ENCODE assay signal across 8 cellular contexts in the genomic region with DNA sequence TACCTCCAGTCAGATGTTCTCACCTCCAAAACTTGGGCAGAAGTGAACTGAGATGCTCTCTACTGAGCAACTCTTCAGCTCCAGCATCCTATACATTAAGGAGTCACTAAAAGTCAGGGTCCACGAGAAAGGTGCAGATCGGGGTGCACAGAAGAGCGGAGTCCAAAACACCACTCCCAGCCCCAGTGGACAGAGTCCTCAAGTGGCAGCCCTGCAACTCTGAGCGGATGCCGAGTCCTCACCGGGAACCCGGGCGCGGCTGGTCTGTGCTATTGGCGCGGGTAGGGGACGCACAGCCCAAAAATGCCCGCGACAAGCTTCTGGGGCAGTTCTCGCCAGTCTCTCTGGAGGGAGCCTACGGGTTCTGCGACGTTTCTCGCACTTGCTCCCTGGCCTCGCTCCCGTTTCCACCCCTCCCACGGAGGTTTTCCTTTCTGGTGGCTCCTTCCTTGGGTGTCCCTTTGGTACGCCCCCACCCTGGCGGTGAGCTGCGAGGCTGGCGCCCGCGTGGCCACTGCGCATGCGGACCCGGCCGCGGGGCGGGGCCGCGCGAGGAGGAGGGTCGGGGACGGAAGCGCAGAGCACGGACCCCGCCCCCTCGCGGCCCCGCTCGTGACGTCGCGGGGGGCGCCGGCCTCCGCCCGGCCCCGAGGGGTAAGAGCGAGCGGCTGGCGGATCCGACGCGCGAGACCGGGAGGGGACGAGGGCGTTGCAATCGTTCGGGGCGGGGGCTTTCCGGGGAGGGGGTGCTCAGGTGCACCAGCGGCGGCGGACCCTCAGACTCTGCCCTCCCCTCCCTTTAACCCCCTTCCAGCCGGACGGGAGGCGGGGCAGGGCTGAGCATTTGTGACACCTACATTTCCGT. TPM values are rescaled to one million over a fixed set of nuclear protein-coding genes. Genes with fewer than 3 reads are reported as not detected.
DNase-seq lines count a peak whose midpoint lies in the region; ATAC-seq and TF ChIP-seq lines count a peak whose summit lies in the region.

A gene with protein sequence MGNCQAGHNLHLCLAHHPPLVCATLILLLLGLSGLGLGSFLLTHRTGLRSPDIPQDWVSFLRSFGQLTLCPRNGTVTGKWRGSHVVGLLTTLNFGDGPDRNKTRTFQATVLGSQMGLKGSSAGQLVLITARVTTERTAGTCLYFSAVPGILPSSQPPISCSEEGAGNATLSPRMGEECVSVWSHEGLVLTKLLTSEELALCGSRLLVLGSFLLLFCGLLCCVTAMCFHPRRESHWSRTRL (plus strand): TSS at position 601 of the 865 bp plus-strand sequence. CDS start 1,065 bp downstream, outside the sequence.

- H3K4me1 Mint-ChIP-seq in activated T-helper 2 cell treated with anti-CD3 and anti-CD28 coated beads, Interferon-gamma antibody, Interleukin-2, Interleukin-4, amounts not matched to agents 10 μg/mL and 5 μg/mL and 100 μg/mL, durations not matched to agents 14 hours and 24 hours and 36 hours (ENCODE audit: low read depth) = peaks cover 20% of the 10 kb centered on the region
- H3K4me1 Mint-ChIP-seq in nephron = peaks cover 12% of the 10 kb centered on the region
- peaks cover 19% of the 10 kb centered on the region for H3K4me1 Mint-ChIP-seq in stimulated activated naive CD8-positive, alpha-beta T cell treated with anti-CD3 and anti-CD28 coated beads, Interleukin-15, Interleukin-2, amounts not matched to agents 100 ng/mL and 50 ng/mL, for 24 hours (ENCODE audit: low read depth)

- peak within 1 kb of the TSS; percentile 69 for H3K27ac Mint-ChIP-seq in activated T-helper 2 cell treated with anti-CD3 and anti-CD28 coated beads, Interferon-gamma antibody, Interleukin-2, Interleukin-4, amounts not matched to agents 10 μg/mL and 5 μg/mL and 100 μg/mL, durations not matched to agents 14 hours and 24 hours and 36 hours
- peak within 1 kb of the TSS; percentile 96 to 99 (median 97) for H3K27ac Mint-ChIP-seq in nephron
- H3K27ac Mint-ChIP-seq in stimulated activated naive CD8-positive, alpha-beta T cell treated with anti-CD3 and anti-CD28 coated beads, Interleukin-15, Interleukin-2, amounts not matched to agents 100 ng/mL and 50 ng/mL, for 24 hours = peak within 1 kb of the TSS; percentile 86

- peaks cover 5% of the 10 kb centered on the region for H3K4me1 ChIP-seq in RWPE2 (ENCODE audit: insufficient read depth, poor library complexity, severe bottlenecking)

- H3K36me3 Mint-ChIP-seq in activated T-helper 2 cell treated with anti-CD3 and anti-CD28 coated beads, Interferon-gamma antibody, Interleukin-2, Interleukin-4, amounts not matched to agents 10 μg/mL and 5 μg/mL and 100 μg/mL, durations not matched to agents 14 hours and 24 hours and 36 hours (ENCODE audit: low read depth) = peaks cover 7% of the 10 kb centered on the region
- H3K36me3 Mint-ChIP-seq in nephron (ENCODE audit: low read depth) = peaks cover 18% of the 10 kb centered on the region
- peaks cover 4% of the 10 kb centered on the region for H3K36me3 Mint-ChIP-seq in stimulated activated naive CD8-positive, alpha-beta T cell treated with anti-CD3 and anti-CD28 coated beads, Interleukin-15, Interleukin-2, amounts not matched to agents 100 ng/mL and 50 ng/mL, for 24 hours (ENCODE audit: low read depth)

- H3K4me3 ChIP-seq in RWPE2 (ENCODE audit: severe bottlenecking) (peak within 1 kb of the TSS; percentile 53), fibroblast of pulmonary artery (replicated peaks; ENCODE audit: low read depth, low read length) (peak within 1 kb of the TSS; percentile 71)

- peak within 1 kb of the TSS; percentile 85 for H3K4me3 Mint-ChIP-seq in activated T-helper 2 cell treated with anti-CD3 and anti-CD28 coated beads, Interferon-gamma antibody, Interleukin-2, Interleukin-4, amounts not matched to agents 10 μg/mL and 5 μg/mL and 100 μg/mL, durations not matched to agents 14 hours and 24 hours and 36 hours (ENCODE audit: low read depth)
- H3K4me3 Mint-ChIP-seq in nephron = peak within 1 kb of the TSS; percentile 92 to 97 (median 94)
- H3K4me3 Mint-ChIP-seq in stimulated activated naive CD8-positive, alpha-beta T cell treated with anti-CD3 and anti-CD28 coated beads, Interleukin-15, Interleukin-2, amounts not matched to agents 100 ng/mL and 50 ng/mL, for 24 hours = peak within 1 kb of the TSS; percentile 90

- peak; percentile 35 for TF ChIP-seq CTCF in RWPE2 (IDR thresholded peaks at IDR 0.05; ENCODE audit: poor library complexity, severe bottlenecking)
- TF ChIP-seq CTCF in fibroblast of pulmonary artery (IDR thresholded peaks at IDR 0.05; ENCODE audit: low read length, missing control alignments) = peak; percentile 31
- TF ChIP-seq CTCF in nephron (IDR thresholded peaks at IDR 0.05; ENCODE audit: unreplicated experiment in 3 of 3) = peak; percentile 56 to 59 (median 58)

- ATAC-seq in GM21786 (IDR thresholded peaks at IDR 0.05; ENCODE audit: unreplicated experiment) (peak; percentile 90), RWPE2 (ENCODE audit: low read depth) (peak; percentile 88)

- no peaks in the 10 kb centered on the region for H3K27me3 Mint-ChIP-seq in activated T-helper 2 cell treated with anti-CD3 and anti-CD28 coated beads, Interferon-gamma antibody, Interleukin-2, Interleukin-4, amounts not matched to agents 10 μg/mL and 5 μg/mL and 100 μg/mL, durations not matched to agents 14 hours and 24 hours and 36 hours (ENCODE audit: low read depth)
- no peaks in the 10 kb centered on the region for H3K27me3 Mint-ChIP-seq in nephron (ENCODE audit: low read depth)
- no peaks in the 10 kb centered on the region for H3K27me3 Mint-ChIP-seq in stimulated activated naive CD8-positive, alpha-beta T cell treated with anti-CD3 and anti-CD28 coated beads, Interleukin-15, Interleukin-2, amounts not matched to agents 100 ng/mL and 50 ng/mL, for 24 hours

- H3K9me3 Mint-ChIP-seq in activated T-helper 2 cell treated with anti-CD3 and anti-CD28 coated beads, Interferon-gamma antibody, Interleukin-2, Interleukin-4, amounts not matched to agents 10 μg/mL and 5 μg/mL and 100 μg/mL, durations not matched to agents 14 hours and 24 hours and 36 hours = no peaks in the 10 kb centered on the region
- no peaks in the 10 kb centered on the region for H3K9me3 Mint-ChIP-seq in nephron
- no peaks in the 10 kb centered on the region for H3K9me3 Mint-ChIP-seq in stimulated activated naive CD8-positive, alpha-beta T cell treated with anti-CD3 and anti-CD28 coated beads, Interleukin-15, Interleukin-2, amounts not matched to agents 100 ng/mL and 50 ng/mL, for 24 hours

- H3K9me3 ChIP-seq in RWPE2 (ENCODE audit: severe bottlenecking) = no peaks in the 10 kb centered on the region

- peak within 1 kb of the TSS; percentile 57 for H3K27ac ChIP-seq in RWPE2 (ENCODE audit: poor library complexity, severe bottlenecking)

- intact Hi-C loops in activated T-helper 2 cell treated with anti-CD3 and anti-CD28 coated beads, Interferon-gamma antibody, Interleukin-2, Interleukin-4, amounts not matched to agents 10 μg/mL and 5 μg/mL and 100 μg/mL, durations not matched to agents 14 hours and 24 hours and 36 hours (cut with micrococcal nuclease) = loop anchor here (5.0 kb wide), 1 partner anchor 34 kb away; the partner anchor contains the start of gene KCTD13

- DNase-seq in DMS79 (lab: John Stamatoyannopoulos, UW) (peak; percentile 66), Kasumi-1 (lab: John Stamatoyannopoulos, UW) (peak; percentile 48 to 54), RWPE2 (ENCODE audit: low spot score) (peak; percentile 78), fibroblast of pulmonary artery (ENCODE audit: low read depth) (peak; percentile 86)
- peak; percentile 93 for DNase-seq in activated T-helper 2 cell treated with anti-CD3 and anti-CD28 coated beads, Interferon-gamma antibody, Interleukin-2, Interleukin-4, amounts not matched to agents 10 μg/mL and 5 μg/mL and 100 μg/mL, durations not matched to agents 14 hours and 24 hours and 36 hours (ENCODE audit: low spot score)

- H3K36me3 ChIP-seq in RWPE2 (ENCODE audit: low read depth) = peaks cover 14% of the 10 kb centered on the region

- no peaks in the 10 kb centered on the region for H3K27me3 ChIP-seq in RWPE2 (ENCODE audit: insufficient read depth, poor library complexity, severe bottlenecking)

RNA-seq across cellular contexts. Expression of the gene that starts here (rescaled TPM):
- 52.1 and 59.0 TPM in 2 replicates for total RNA-seq in activated T-helper 2 cell treated with anti-CD3 and anti-CD28 coated beads, Interferon-gamma antibody, Interleukin-2, Interleukin-4, amounts not matched to agents 10 μg/mL and 5 μg/mL and 100 μg/mL, durations not matched to agents 14 hours and 24 hours and 36 hours

Comparison
In these comparisons a context has a peak if more than half of its experiments do, and no peak if none do; other contexts are left out.
1. Peak in every context shown above with its lines: DNase-seq, ATAC-seq, H3K4me3 ChIP-seq and H3K27ac ChIP-seq.